In genomic region chr3:133121471-133121870, GRCh38 we compare ENCODE assay signal across 30 cellular contexts.
"Had no signal": no experiment of that assay in that cellular context is flagged by ENCODE, and none has a peak within 500 bp of the region (broad histone marks: within the 10 kb centered on the region; RNA-seq: fewer than 3 reads in every experiment).

No MANE protein-coding gene starts in this region.

- H3K36me3 ChIP-seq: gastroesophageal sphincter, pancreas, prostate gland, right atrium auricular region, uterus had no signal

- H3K79me2 ChIP-seq: hepatocyte had no signal

- H3K27me3 ChIP-seq: gastroesophageal sphincter, hepatocyte, pancreas, right atrium auricular region, uterus had no signal

- H3K36me3 Mint-ChIP-seq: activated naive CD4-positive, alpha-beta T cell treated with anti-CD3 and anti-CD28 coated beads, Interleukin-2, amount 50 U/mL, for 24 hours; stimulated activated memory B cell treated with anti-CD40 and anti-IgM and Interleukin-4, amounts not matched to agents 10 μg/mL and 1 μg/mL and 100 μg/mL, for 72 hours; type B pancreatic cell had no signal

- H3K4me1 Mint-ChIP-seq: activated CD4-positive, alpha-beta T cell treated with anti-CD3 and anti-CD28 coated beads, Interleukin-2, amount 10 ng/mL, durations not matched to agents 7 days and 5 days; activated naive CD4-positive, alpha-beta T cell treated with anti-CD3 and anti-CD28 coated beads, Interleukin-2, amount 50 U/mL, for 24 hours; activated naive CD8-positive, alpha-beta T cell treated with anti-CD3 and anti-CD28 coated beads, Interleukin-2, amount 50 U/mL, for 24 hours; nephron; stimulated activated memory B cell treated with anti-CD40 and anti-IgM and Interleukin-4, amounts not matched to agents 10 μg/mL and 1 μg/mL and 100 μg/mL, for 72 hours; stimulated activated naive CD8-positive, alpha-beta T cell treated with anti-CD3 and anti-CD28 coated beads, Interleukin-15, amount 100 ng/mL, for 72 hours had no signal

- H3K4me1 ChIP-seq: pancreas, prostate gland, uterus had no signal

- H3K9me3 Mint-ChIP-seq: activated CD4-positive, alpha-beta T cell treated with anti-CD3 and anti-CD28 coated beads, Interleukin-2, amount 10 ng/mL, durations not matched to agents 7 days and 5 days; activated CD8-positive, alpha-beta T cell treated with anti-CD3 and anti-CD28 coated beads for 36 hours; activated naive CD4-positive, alpha-beta T cell treated with anti-CD3 and anti-CD28 coated beads, Interleukin-2, amount 50 U/mL, for 24 hours; activated naive CD8-positive, alpha-beta T cell treated with anti-CD3 and anti-CD28 coated beads, Interleukin-2, amount 50 U/mL, for 24 hours; activated T-helper 2 cell treated with anti-CD3 and anti-CD28 coated beads, Interferon-gamma antibody, Interleukin-2, Interleukin-4, amounts not matched to agents 10 μg/mL and 5 μg/mL and 100 μg/mL, durations not matched to agents 14 hours and 24 hours and 36 hours; nephron; stimulated activated memory B cell treated with anti-CD40 and anti-IgM and Interleukin-4, amounts not matched to agents 10 μg/mL and 1 μg/mL and 100 μg/mL, for 72 hours; stimulated activated naive CD8-positive, alpha-beta T cell treated with anti-CD3 and anti-CD28 coated beads, Interleukin-15, amount 100 ng/mL, for 72 hours had no signal

- H3K4me2 ChIP-seq: hepatocyte, smooth muscle cell had no signal

- H3K9me3 ChIP-seq: gastroesophageal sphincter, mucosa of descending colon, pancreas, prostate gland, right atrium auricular region, uterus had no signal

- H2AFZ ChIP-seq: hepatocyte had no signal

- H3K4me3 Mint-ChIP-seq: activated CD4-positive, alpha-beta T cell treated with anti-CD3 and anti-CD28 coated beads, Interleukin-2, amount 10 ng/mL, durations not matched to agents 7 days and 5 days; activated CD8-positive, alpha-beta T cell treated with anti-CD3 and anti-CD28 coated beads for 36 hours; activated naive CD4-positive, alpha-beta T cell treated with anti-CD3 and anti-CD28 coated beads, Interleukin-2, amount 50 U/mL, for 24 hours; activated naive CD8-positive, alpha-beta T cell treated with anti-CD3 and anti-CD28 coated beads, Interleukin-2, amount 50 U/mL, for 24 hours; nephron; stimulated activated memory B cell treated with anti-CD40 and anti-IgM and Interleukin-4, amounts not matched to agents 10 μg/mL and 1 μg/mL and 100 μg/mL, for 72 hours; stimulated activated naive CD8-positive, alpha-beta T cell treated with anti-CD3 and anti-CD28 coated beads, Interleukin-15, amount 100 ng/mL, for 72 hours; type B pancreatic cell had no signal

- DNase-seq: activated CD4-positive, alpha-beta T cell treated with anti-CD3 and anti-CD28 coated beads, Interleukin-2, amount 10 ng/mL, durations not matched to agents 7 days and 5 days; activated CD4-positive, CD25-positive, alpha-beta regulatory T cell treated with anti-CD3 and anti-CD28 coated beads, Interleukin-2, amount 50 U/mL, for 72 hours; activated CD8-positive, alpha-beta T cell treated with anti-CD3 and anti-CD28 coated beads for 36 hours; activated naive CD8-positive, alpha-beta T cell treated with anti-CD3 and anti-CD28 coated beads, Interleukin-2, amount 50 U/mL, for 24 hours; activated T-cell treated with anti-CD3 and anti-CD28 coated beads, Interleukin-2, amount 50 U/mL, for 48 hours; amygdala; effector CD8-positive, alpha-beta T cell; erythroblast; left cardiac atrium; left ventricle myocardium superior; mucosa of descending colon; nucleus accumbens; pancreas; stimulated activated CD4-positive, alpha-beta T cell treated with anti-CD3 and anti-CD28 coated beads, Interleukin-1b, Interleukin-23, amount 100 ng/mL, for 48 hours; stimulated activated CD4-positive, alpha-beta T cell treated with anti-CD3 and anti-CD28 coated beads, Interleukin-4, amount 100 ng/mL, for 4 hours; stimulated activated CD8-positive, alpha-beta memory T cell treated with anti-CD3 and anti-CD28 coated beads, Interleukin-4, amount 100 ng/mL, for 48 hours; stimulated activated naive CD8-positive, alpha-beta T cell treated with anti-CD3 and anti-CD28 coated beads, Interleukin-15, amount 100 ng/mL, for 72 hours; substantia nigra; T-helper 2 cell; uterus had no signal

- H3K27me3 Mint-ChIP-seq: activated naive CD4-positive, alpha-beta T cell treated with anti-CD3 and anti-CD28 coated beads, Interleukin-2, amount 50 U/mL, for 24 hours; type B pancreatic cell had no signal

- ATAC-seq: activated CD8-positive, alpha-beta T cell treated with anti-CD3 and anti-CD28 coated beads for 36 hours; activated naive CD8-positive, alpha-beta T cell treated with anti-CD3 and anti-CD28 coated beads, Interleukin-2, amount 50 U/mL, for 24 hours; gastroesophageal sphincter; left cardiac atrium; left ventricle myocardium superior; mucosa of descending colon; pancreas; stimulated activated memory B cell treated with anti-CD40 and anti-IgM and Interleukin-4, amounts not matched to agents 10 μg/mL and 1 μg/mL and 100 μg/mL, for 72 hours; stimulated activated naive CD8-positive, alpha-beta T cell treated with anti-CD3 and anti-CD28 coated beads, Interleukin-15, amount 100 ng/mL, for 72 hours had no signal

- H3K4me3 ChIP-seq: gastroesophageal sphincter, hepatocyte, mucosa of descending colon, pancreas, prostate gland, right atrium auricular region, smooth muscle cell, uterus had no signal

- H3K27ac ChIP-seq: gastroesophageal sphincter, hepatocyte, pancreas, prostate gland, right atrium auricular region, uterus had no signal

- H3K27ac Mint-ChIP-seq: activated CD4-positive, alpha-beta T cell treated with anti-CD3 and anti-CD28 coated beads, Interleukin-2, amount 10 ng/mL, durations not matched to agents 7 days and 5 days; activated CD8-positive, alpha-beta T cell treated with anti-CD3 and anti-CD28 coated beads for 36 hours; activated naive CD4-positive, alpha-beta T cell treated with anti-CD3 and anti-CD28 coated beads, Interleukin-2, amount 50 U/mL, for 24 hours; activated naive CD8-positive, alpha-beta T cell treated with anti-CD3 and anti-CD28 coated beads, Interleukin-2, amount 50 U/mL, for 24 hours; activated T-helper 2 cell treated with anti-CD3 and anti-CD28 coated beads, Interferon-gamma antibody, Interleukin-2, Interleukin-4, amounts not matched to agents 10 μg/mL and 5 μg/mL and 100 μg/mL, durations not matched to agents 14 hours and 24 hours and 36 hours; nephron; stimulated activated memory B cell treated with anti-CD40 and anti-IgM and Interleukin-4, amounts not matched to agents 10 μg/mL and 1 μg/mL and 100 μg/mL, for 72 hours; stimulated activated naive CD8-positive, alpha-beta T cell treated with anti-CD3 and anti-CD28 coated beads, Interleukin-15, amount 100 ng/mL, for 72 hours; type B pancreatic cell had no signal
